Comparison of ENCODE assay signal across 12 cellular contexts in genomic region chr2:212451786-212452200, GRCh38.
DNase-seq lines count a peak whose midpoint lies in the region; ATAC-seq and TF ChIP-seq lines count a peak whose summit lies in the region.
"Had no signal": no experiment of that assay in that cellular context is flagged by ENCODE, and none has a peak within 500 bp of the region (broad histone marks: within the 10 kb centered on the region; RNA-seq: fewer than 3 reads in every experiment).

No MANE protein-coding gene starts in this region.

- ATAC-seq in GM19455 (IDR thresholded peaks at IDR 0.05; ENCODE audit: unreplicated experiment) (no peak), GM19324 (IDR thresholded peaks at IDR 0.05; ENCODE audit: low FRiP score, unreplicated experiment) (no peak)

- H3K9me3 Mint-ChIP-seq in progenitor cell of endocrine pancreas (ENCODE audit: low read depth) = no peaks in the 10 kb centered on the region
- no peaks in the 10 kb centered on the region for H3K9me3 Mint-ChIP-seq in T-helper 2 cell treated with Interferon-gamma antibody and Interleukin-4, amounts not matched to agents 5 μg/mL and 100 μg/mL, for 36 hours
- no peaks in the 10 kb centered on the region for H3K9me3 Mint-ChIP-seq in MCF 10A (ENCODE audit: unreplicated experiment)

- no peak for TF ChIP-seq CTCF in RWPE1 (conservative IDR thresholded peaks at IDR 0.05; ENCODE audit: low read depth)
- no peak for TF ChIP-seq CTCF in fibroblast of pulmonary artery (IDR thresholded peaks at IDR 0.05; ENCODE audit: low read length, missing control alignments)
- TF ChIP-seq CTCF in progenitor cell of endocrine pancreas (IDR thresholded peaks at IDR 0.05; ENCODE audit: unreplicated experiment) = no peak
- no peak for TF ChIP-seq CTCF in MCF 10A (IDR thresholded peaks at IDR 0.05; ENCODE audit: unreplicated experiment)

- H3K4me1 Mint-ChIP-seq in progenitor cell of endocrine pancreas (ENCODE audit: low read depth) (peaks cover 10% of the 10 kb centered on the region), MCF 10A (ENCODE audit: insufficient read depth, unreplicated experiment) (no peaks in the 10 kb centered on the region)
- no peaks in the 10 kb centered on the region for H3K4me1 Mint-ChIP-seq in T-helper 2 cell treated with Interferon-gamma antibody and Interleukin-4, amounts not matched to agents 5 μg/mL and 100 μg/mL, for 36 hours (ENCODE audit: low read depth)
- H3K4me1 Mint-ChIP-seq: activated naive CD8-positive, alpha-beta T cell treated with anti-CD3 and anti-CD28 coated beads, Interleukin-2, amount 10 ng/mL, durations not matched to agents 7 days and 5 days had no signal

- CTCF ChIA-PET in RWPE1 (lab: Yijun Ruan, JAX) (no interaction called here), MCF 10A (lab: Yijun Ruan, JAX) (interaction anchor here (0.6 kb wide), 2 partner anchors 157 to 1004 kb away, joined by 3 read pairs; no protein-coding TSS in a partner anchor)

- POLR2A ChIA-PET in RWPE1 (lab: Yijun Ruan, JAX; ENCODE audit: low non-redundant PET) (no interaction called here), MCF 10A (lab: Yijun Ruan, JAX) (no interaction called here)

- H3K36me3 Mint-ChIP-seq in progenitor cell of endocrine pancreas (ENCODE audit: insufficient read depth) (peaks cover 2% of the 10 kb centered on the region), MCF 10A (ENCODE audit: insufficient read depth, unreplicated experiment) (no peaks in the 10 kb centered on the region)
- H3K36me3 Mint-ChIP-seq in T-helper 2 cell treated with Interferon-gamma antibody and Interleukin-4, amounts not matched to agents 5 μg/mL and 100 μg/mL, for 36 hours (ENCODE audit: low read depth) = no peaks in the 10 kb centered on the region
- H3K36me3 Mint-ChIP-seq: activated naive CD8-positive, alpha-beta T cell treated with anti-CD3 and anti-CD28 coated beads, Interleukin-2, amount 10 ng/mL, durations not matched to agents 7 days and 5 days had no signal

- H3K27me3 Mint-ChIP-seq in progenitor cell of endocrine pancreas (no peaks in the 10 kb centered on the region), MCF 10A (ENCODE audit: insufficient read depth, unreplicated experiment) (peaks cover 49% of the 10 kb centered on the region)
- H3K27me3 Mint-ChIP-seq in T-helper 2 cell treated with Interferon-gamma antibody and Interleukin-4, amounts not matched to agents 5 μg/mL and 100 μg/mL, for 36 hours (ENCODE audit: low read depth) = no peaks in the 10 kb centered on the region
- H3K27me3 Mint-ChIP-seq: activated naive CD8-positive, alpha-beta T cell treated with anti-CD3 and anti-CD28 coated beads, Interleukin-2, amount 10 ng/mL, durations not matched to agents 7 days and 5 days had no signal

- no peak overlapping the region for H3K4me3 ChIP-seq in fibroblast of pulmonary artery (replicated peaks; ENCODE audit: low read depth, low read length)
- H3K4me3 ChIP-seq: ovary had no signal

- H3K4me3 Mint-ChIP-seq in progenitor cell of endocrine pancreas (ENCODE audit: low read depth) (no peak overlapping the region), MCF 10A (ENCODE audit: unreplicated experiment) (no peak overlapping the region)
- no peak overlapping the region for H3K4me3 Mint-ChIP-seq in T-helper 2 cell treated with Interferon-gamma antibody and Interleukin-4, amounts not matched to agents 5 μg/mL and 100 μg/mL, for 36 hours
- H3K4me3 Mint-ChIP-seq: activated naive CD8-positive, alpha-beta T cell treated with anti-CD3 and anti-CD28 coated beads, Interleukin-2, amount 10 ng/mL, durations not matched to agents 7 days and 5 days had no signal

- H3K27ac Mint-ChIP-seq in progenitor cell of endocrine pancreas (peak overlapping the region; percentile 60), MCF 10A (ENCODE audit: low read depth, unreplicated experiment) (no peak overlapping the region)
- no peak overlapping the region for H3K27ac Mint-ChIP-seq in T-helper 2 cell treated with Interferon-gamma antibody and Interleukin-4, amounts not matched to agents 5 μg/mL and 100 μg/mL, for 36 hours
- H3K27ac Mint-ChIP-seq: activated naive CD8-positive, alpha-beta T cell treated with anti-CD3 and anti-CD28 coated beads, Interleukin-2, amount 10 ng/mL, durations not matched to agents 7 days and 5 days had no signal

- intact Hi-C loops in MCF 10A (cut with micrococcal nuclease) = no loop called here

- BruUV-seq in MCF 10A (replicated peaks; lab: Mats Ljungman, UMichigan) = no TSS peak

- DNase-seq in H4 (ENCODE audit: low spot score) (peak; percentile 49), RWPE1 (ENCODE audit: low spot score) (peak; percentile 53), fibroblast of pulmonary artery (ENCODE audit: low read depth) (peak; percentile 86), progenitor cell of endocrine pancreas (ENCODE audit: low spot score, unreplicated experiment) (no peak), MCF 10A (ENCODE audit: unreplicated experiment) (no peak)
- no peak for DNase-seq in T-helper 2 cell treated with Interferon-gamma antibody and Interleukin-4, amounts not matched to agents 5 μg/mL and 100 μg/mL, for 36 hours (ENCODE audit: low spot score)
- DNase-seq: activated CD4-positive, alpha-beta T cell treated with anti-CD3 and anti-CD28 coated beads for 4 hours; activated naive CD8-positive, alpha-beta T cell treated with anti-CD3 and anti-CD28 coated beads, Interleukin-2, amount 10 ng/mL, durations not matched to agents 7 days and 5 days; ovary had no signal

- no peak overlapping the region for H3K27ac ChIP-seq in RWPE1
- H3K27ac ChIP-seq: KMS-11, ovary had no signal

Comparison
In these comparisons a context has a peak if more than half of its experiments do, and no peak if none do; other contexts are left out.
1. DNase-seq: peak in H4 (single experiment), RWPE1 (single experiment) and fibroblast of pulmonary artery (single experiment); none in progenitor cell of endocrine pancreas (single experiment), T-helper 2 cell treated with Interferon-gamma antibody and Interleukin-4, amounts not matched to agents 5 μg/mL and 100 μg/mL, for 36 hours (single experiment) and MCF 10A (single experiment).